In the genomic region with DNA sequence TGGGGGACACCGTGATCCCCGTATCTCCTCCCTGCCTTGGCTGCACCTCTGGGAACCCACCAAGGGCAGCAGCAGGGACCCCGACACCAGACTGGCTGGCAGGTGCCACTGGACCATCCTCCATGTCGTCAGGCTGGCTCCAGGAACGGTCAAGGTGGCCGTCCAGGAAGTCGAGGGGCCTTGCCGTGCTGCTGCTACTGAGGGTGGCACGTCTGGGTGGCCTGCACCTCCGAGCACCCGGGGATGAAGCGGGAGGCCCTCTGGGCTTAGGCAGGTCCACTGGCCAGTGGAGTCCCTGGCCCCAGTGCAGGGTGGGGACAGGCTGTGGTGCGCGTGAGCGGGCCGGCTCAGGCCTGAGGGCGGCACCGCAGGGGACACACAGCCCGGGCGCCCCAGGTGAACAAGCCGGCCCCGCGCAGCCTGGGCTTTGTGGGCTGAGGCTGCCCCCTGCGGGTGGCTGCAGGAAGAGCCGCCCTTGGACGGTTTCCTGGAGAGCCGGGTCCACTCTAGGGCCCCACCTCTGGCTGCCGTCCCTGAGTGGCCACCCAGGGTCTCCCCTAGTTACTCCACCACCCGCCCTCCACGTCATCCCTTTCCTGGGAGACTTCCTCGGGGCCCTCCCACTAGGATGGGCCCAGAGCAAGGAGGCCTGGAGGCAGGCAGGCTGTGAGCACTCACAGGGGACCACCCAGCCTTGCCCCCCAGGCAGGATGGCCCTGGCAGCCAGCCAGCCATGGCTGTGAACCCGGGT, we compare ENCODE assay signal across 8 cellular contexts. TPM values are rescaled to one million over a fixed set of nuclear protein-coding genes. Genes with fewer than 3 reads are reported as not detected.
DNase-seq lines count a peak whose midpoint lies in the region; ATAC-seq and TF ChIP-seq lines count a peak whose summit lies in the region.

No MANE protein-coding gene starts in this region.

- intact Hi-C loops in Right ventricle myocardium superior (cut with DNase I) (loop anchor here (2.0 kb wide), 1 partner anchor 85 kb away; no protein-coding TSS in a partner anchor), sigmoid colon (cut with DNase I) (loop anchor here (1.0 kb wide), 1 partner anchor 84 kb away; no protein-coding TSS in a partner anchor)

- ATAC-seq in Right ventricle myocardium superior (ENCODE audit: poor library complexity) = peak; percentile 73
- no peak for ATAC-seq in GM18873 (IDR thresholded peaks at IDR 0.05; ENCODE audit: low FRiP score, unreplicated experiment)
- ATAC-seq in HG03342 (IDR thresholded peaks at IDR 0.05; ENCODE audit: unreplicated experiment) = no peak

- DNase-seq in ACHN = peak; percentile 74
- peak; percentile 93 for DNase-seq in GM13977 (ENCODE audit: low spot score)
- peak; percentile 59 to 74 for DNase-seq in SJCRH30
- DNase-seq in activated naive CD4-positive, alpha-beta T cell treated with anti-CD3 and anti-CD28 coated beads, Interleukin-2, amount 10 ng/mL, durations not matched to agents 7 days and 5 days = peak; percentile 70
- DNase-seq in Right ventricle myocardium superior = peak; percentile 81
- DNase-seq in sigmoid colon = peak; percentile 84

- no peaks in the 10 kb centered on the region for H3K9me3 ChIP-seq in SJCRH30 (replicated peaks)
- no peaks in the 10 kb centered on the region for H3K9me3 ChIP-seq in sigmoid colon

- H3K4me3 ChIP-seq in SJCRH30 (no peak overlapping the region), sigmoid colon (no peak overlapping the region)

- H3K9me3 Mint-ChIP-seq in activated naive CD4-positive, alpha-beta T cell treated with anti-CD3 and anti-CD28 coated beads, Interleukin-2, amount 10 ng/mL, durations not matched to agents 7 days and 5 days = no peaks in the 10 kb centered on the region

- no peak overlapping the region for H3K27ac Mint-ChIP-seq in activated naive CD4-positive, alpha-beta T cell treated with anti-CD3 and anti-CD28 coated beads, Interleukin-2, amount 10 ng/mL, durations not matched to agents 7 days and 5 days

- no peak for TF ChIP-seq POLR2A in sigmoid colon (IDR thresholded peaks at IDR 0.05)

- CTCF ChIA-PET in activated naive CD4-positive, alpha-beta T cell treated with anti-CD3 and anti-CD28 coated beads, Interleukin-2, amount 10 ng/mL, durations not matched to agents 7 days and 5 days (lab: Charles Lee) = no interaction called here

- no peaks in the 10 kb centered on the region for H3K27me3 Mint-ChIP-seq in activated naive CD4-positive, alpha-beta T cell treated with anti-CD3 and anti-CD28 coated beads, Interleukin-2, amount 10 ng/mL, durations not matched to agents 7 days and 5 days

- H3K27me3 ChIP-seq in SJCRH30 (no peaks in the 10 kb centered on the region), sigmoid colon (peaks cover 8 to 32% (median 28%) of the 10 kb centered on the region in 3 donors)

- no peak overlapping the region for H3K4me3 Mint-ChIP-seq in activated naive CD4-positive, alpha-beta T cell treated with anti-CD3 and anti-CD28 coated beads, Interleukin-2, amount 10 ng/mL, durations not matched to agents 7 days and 5 days

- H3K27ac ChIP-seq in SJCRH30 = no peak overlapping the region
- H3K27ac ChIP-seq in sigmoid colon = no peak overlapping the region

- in situ Hi-C loops in ACHN (cut with HindIII; ENCODE audit: low pct_ligation_motif_present, low pct_unique_long_range_greater_than_20kb, low sequenced_read_pairs) (loop anchor here (25.0 kb wide), 1 partner anchor 90 kb away; no protein-coding TSS in a partner anchor), GM13977 (cut with MboI; ENCODE audit: low pct_unique_long_range_greater_than_20kb, low sequenced_read_pairs, unreplicated experiment) (loop anchor here (25.0 kb wide), 1 partner anchor 90 kb away; no protein-coding TSS in a partner anchor)

- H3K36me3 ChIP-seq in SJCRH30 (no peaks in the 10 kb centered on the region), sigmoid colon (peaks cover 0 to 3% (median 0%) of the 10 kb centered on the region in 4 donors)

- peak; percentile 92 for TF ChIP-seq CTCF in GM13977 (IDR thresholded peaks at IDR 0.05; ENCODE audit: extremely low read depth, insufficient read depth, missing control alignments)
- TF ChIP-seq CTCF in sigmoid colon (IDR thresholded peaks at IDR 0.05) = peak; percentile 41 to 86 (median 72)

- WGBS in sigmoid colon, 2 donors = 26 to 35% methylated on average over 32 of the region's 32 CpGs

- H3K4me1 ChIP-seq in SJCRH30 = peaks cover 4% of the 10 kb centered on the region; the same call in 1 of the 2 replicates
- peaks cover 0 to 30% (median 15%) of the 10 kb centered on the region in 4 donors for H3K4me1 ChIP-seq in sigmoid colon

- H3K4me1 Mint-ChIP-seq in activated naive CD4-positive, alpha-beta T cell treated with anti-CD3 and anti-CD28 coated beads, Interleukin-2, amount 10 ng/mL, durations not matched to agents 7 days and 5 days = peaks cover 3% of the 10 kb centered on the region

- H3K36me3 Mint-ChIP-seq in activated naive CD4-positive, alpha-beta T cell treated with anti-CD3 and anti-CD28 coated beads, Interleukin-2, amount 10 ng/mL, durations not matched to agents 7 days and 5 days = no peaks in the 10 kb centered on the region

- no peak for TF ChIP-seq EP300 in sigmoid colon (IDR thresholded peaks at IDR 0.05)

RNA-seq across cellular contexts. Expression of a gene that starts 42.8 kb away (rescaled TPM):
- total RNA-seq in SJCRH30 (2014; rRNA removed; shearing (Covaris generic)) = 19.2 and 21.0 TPM in 2 replicates
- total RNA-seq in Right ventricle myocardium superior (23.5 TPM), sigmoid colon (10 to 100 TPM; 15.5 to 22.1 (median 16.6) TPM)
- polyA plus RNA-seq in sigmoid colon = 10 to 100 TPM in 2 of 3 donors, 1 to 10 TPM in 1; 9.6 to 37.7 (median 13.6) TPM
